ENCODE assay signal across 1 cellular context in the genomic region with DNA sequence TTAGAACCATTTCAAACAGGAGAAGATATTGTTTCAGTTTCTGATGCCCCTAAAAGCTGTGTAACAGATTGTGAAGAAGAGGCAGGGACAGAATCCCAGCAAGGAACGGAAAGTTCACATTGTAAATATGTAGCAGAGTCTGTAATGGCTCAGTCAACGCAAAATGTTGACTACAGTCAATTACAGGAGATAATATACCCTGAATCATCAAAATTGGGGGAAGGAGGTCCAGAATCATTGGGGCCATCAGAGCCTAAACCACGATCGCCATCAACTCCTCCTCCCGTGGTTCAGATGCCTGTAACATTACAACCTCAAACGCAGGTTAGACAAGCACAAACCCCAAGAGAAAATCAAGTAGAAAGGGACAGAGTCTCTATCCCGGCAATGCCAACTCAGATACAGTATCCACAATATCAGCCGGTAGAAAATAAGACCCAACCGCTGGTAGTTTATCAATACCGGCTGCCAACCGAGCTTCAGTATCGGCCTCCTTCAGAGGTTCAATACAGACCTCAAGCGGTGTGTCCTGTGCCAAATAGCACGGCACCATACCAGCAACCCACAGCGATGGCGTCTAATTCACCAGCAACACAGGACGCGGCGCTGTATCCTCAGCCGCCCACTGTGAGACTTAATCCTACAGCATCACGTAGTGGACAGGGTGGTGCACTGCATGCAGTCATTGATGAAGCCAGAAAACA.
TF ChIP-seq lines count a peak whose summit lies in the region.

No MANE protein-coding gene starts in this region.

TF ChIP-seq in GM12878, 131 proteins besides CTCF, POLR2A, EP300 and RAD21:
- TF ChIP-seq, protein P1, sequence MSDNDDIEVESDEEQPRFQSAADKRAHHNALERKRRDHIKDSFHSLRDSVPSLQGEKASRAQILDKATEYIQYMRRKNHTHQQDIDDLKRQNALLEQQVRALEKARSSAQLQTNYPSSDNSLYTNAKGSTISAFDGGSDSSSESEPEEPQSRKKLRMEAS (IDR thresholded peaks at IDR 0.05; ENCODE audit: low read depth, low read length), result no peak
- TF ChIP-seq POU2F2 (IDR thresholded peaks at IDR 0.05; ENCODE audit: borderline replicate concordance, low read depth, low read length) (peak; percentile 29; the same call in 1 of the 3 replicates), POLR2AphosphoS2 (IDR thresholded peaks at IDR 0.05; ENCODE audit: low read depth, low read length) (no peak), YY1 (IDR thresholded peaks at IDR 0.05; ENCODE audit: low read depth, low read length) (peak; percentile 85), SMC3 (IDR thresholded peaks at IDR 0.05; ENCODE audit: borderline replicate concordance, low read length) (peak; percentile 66), MTA2 (IDR thresholded peaks at IDR 0.05; ENCODE audit: low read depth) (no peak), SMARCA5 (IDR thresholded peaks at IDR 0.05) (peak; percentile 75; the same call in 1 of the 2 replicates), BRCA1 (IDR thresholded peaks at IDR 0.05; ENCODE audit: low read depth, low read length) (no peak), RELA (IDR thresholded peaks at IDR 0.05; ENCODE audit: borderline replicate concordance, partially characterized antibody) (peak; percentile 16)
- TF ChIP-seq, protein P2, sequence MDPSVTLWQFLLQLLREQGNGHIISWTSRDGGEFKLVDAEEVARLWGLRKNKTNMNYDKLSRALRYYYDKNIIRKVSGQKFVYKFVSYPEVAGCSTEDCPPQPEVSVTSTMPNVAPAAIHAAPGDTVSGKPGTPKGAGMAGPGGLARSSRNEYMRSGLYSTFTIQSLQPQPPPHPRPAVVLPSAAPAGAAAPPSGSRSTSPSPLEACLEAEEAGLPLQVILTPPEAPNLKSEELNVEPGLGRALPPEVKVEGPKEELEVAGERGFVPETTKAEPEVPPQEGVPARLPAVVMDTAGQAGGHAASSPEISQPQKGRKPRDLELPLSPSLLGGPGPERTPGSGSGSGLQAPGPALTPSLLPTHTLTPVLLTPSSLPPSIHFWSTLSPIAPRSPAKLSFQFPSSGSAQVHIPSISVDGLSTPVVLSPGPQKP (IDR thresholded peaks at IDR 0.05; ENCODE audit: low read depth, low read length), result no peak
- TF ChIP-seq, protein P3, sequence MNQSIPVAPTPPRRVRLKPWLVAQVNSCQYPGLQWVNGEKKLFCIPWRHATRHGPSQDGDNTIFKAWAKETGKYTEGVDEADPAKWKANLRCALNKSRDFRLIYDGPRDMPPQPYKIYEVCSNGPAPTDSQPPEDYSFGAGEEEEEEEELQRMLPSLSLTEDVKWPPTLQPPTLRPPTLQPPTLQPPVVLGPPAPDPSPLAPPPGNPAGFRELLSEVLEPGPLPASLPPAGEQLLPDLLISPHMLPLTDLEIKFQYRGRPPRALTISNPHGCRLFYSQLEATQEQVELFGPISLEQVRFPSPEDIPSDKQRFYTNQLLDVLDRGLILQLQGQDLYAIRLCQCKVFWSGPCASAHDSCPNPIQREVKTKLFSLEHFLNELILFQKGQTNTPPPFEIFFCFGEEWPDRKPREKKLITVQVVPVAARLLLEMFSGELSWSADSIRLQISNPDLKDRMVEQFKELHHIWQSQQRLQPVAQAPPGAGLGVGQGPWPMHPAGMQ (IDR thresholded peaks at IDR 0.05; ENCODE audit: borderline replicate concordance), result no peak
